ENCODE assay signal across 15 cellular contexts in genomic region chr16:81562174-81562849, GRCh38.
"Had no signal": no experiment of that assay in that cellular context is flagged by ENCODE, and none has a peak within 500 bp of the region (broad histone marks: within the 10 kb centered on the region; RNA-seq: fewer than 3 reads in every experiment).

No MANE protein-coding gene starts in this region.

- H3K9me3 ChIP-seq: left lung had no signal

- H3K27ac ChIP-seq: brain microvascular endothelial cell, left lung, parathyroid adenoma had no signal

- ATAC-seq: effector memory CD8-positive, alpha-beta T cell; left lung had no signal

- H3K27ac Mint-ChIP-seq: activated naive CD4-positive, alpha-beta T cell treated with anti-CD3 and anti-CD28 coated beads, Interleukin-2, amount 50 U/mL, for 24 hours; dendritic cell treated with granulocyte-macrophage colony-stimulating factor and Interleukin-4, amounts not matched to agents 40 ng/mL and 50 ng/mL, for 4 days; stimulated activated naive CD8-positive, alpha-beta T cell treated with anti-CD3 and anti-CD28 coated beads, Interleukin-15, Interleukin-2, amounts not matched to agents 100 ng/mL and 50 ng/mL, for 24 hours had no signal

- H3K27me3 Mint-ChIP-seq: activated naive CD4-positive, alpha-beta T cell treated with anti-CD3 and anti-CD28 coated beads, Interleukin-2, amount 50 U/mL, for 24 hours; dendritic cell treated with granulocyte-macrophage colony-stimulating factor and Interleukin-4, amounts not matched to agents 40 ng/mL and 50 ng/mL, for 4 days; effector memory CD8-positive, alpha-beta T cell; stimulated activated naive CD8-positive, alpha-beta T cell treated with anti-CD3 and anti-CD28 coated beads, Interleukin-15, Interleukin-2, amounts not matched to agents 100 ng/mL and 50 ng/mL, for 24 hours had no signal

- DNase-seq: activated CD4-positive, alpha-beta T cell treated with anti-CD3 and anti-CD28 coated beads, Interleukin-2, amount 50 U/mL, for 4 hours; activated CD4-positive, CD25-positive, alpha-beta regulatory T cell treated with anti-CD3 and anti-CD28 coated beads, Interleukin-2, amount 50 U/mL, for 72 hours; activated effector memory CD4-positive, alpha-beta T cell treated with Interleukin-2 at 50 U/mL for 16 hours; activated T-cell treated with anti-CD3 and anti-CD28 coated beads, Interleukin-2, amount 50 U/mL, for 1 hour; brain microvascular endothelial cell; cerebellar nuclear complex; effector memory CD8-positive, alpha-beta T cell; immature natural killer cell; left lung; mesendoderm; stimulated activated CD4-positive, alpha-beta T cell treated with anti-CD3 and anti-CD28 coated beads, Interleukin-4, amount 100 ng/mL, for 1 hour had no signal

- H3K9me3 Mint-ChIP-seq: activated naive CD4-positive, alpha-beta T cell treated with anti-CD3 and anti-CD28 coated beads, Interleukin-2, amount 50 U/mL, for 24 hours; dendritic cell treated with granulocyte-macrophage colony-stimulating factor and Interleukin-4, amounts not matched to agents 40 ng/mL and 50 ng/mL, for 4 days; effector memory CD8-positive, alpha-beta T cell; immature natural killer cell; stimulated activated naive CD8-positive, alpha-beta T cell treated with anti-CD3 and anti-CD28 coated beads, Interleukin-15, Interleukin-2, amounts not matched to agents 100 ng/mL and 50 ng/mL, for 24 hours had no signal

- H3K36me3 ChIP-seq: brain microvascular endothelial cell had no signal

- H3K4me3 Mint-ChIP-seq: activated naive CD4-positive, alpha-beta T cell treated with anti-CD3 and anti-CD28 coated beads, Interleukin-2, amount 50 U/mL, for 24 hours; dendritic cell treated with granulocyte-macrophage colony-stimulating factor and Interleukin-4, amounts not matched to agents 40 ng/mL and 50 ng/mL, for 4 days; effector memory CD8-positive, alpha-beta T cell; immature natural killer cell; stimulated activated naive CD8-positive, alpha-beta T cell treated with anti-CD3 and anti-CD28 coated beads, Interleukin-15, Interleukin-2, amounts not matched to agents 100 ng/mL and 50 ng/mL, for 24 hours had no signal

- H3K9ac ChIP-seq: parathyroid adenoma had no signal

- H3K4me3 ChIP-seq: left lung had no signal

- H3K27me3 ChIP-seq: brain microvascular endothelial cell, left lung had no signal

- H2AFZ ChIP-seq: parathyroid adenoma had no signal
